In the genomic region with DNA sequence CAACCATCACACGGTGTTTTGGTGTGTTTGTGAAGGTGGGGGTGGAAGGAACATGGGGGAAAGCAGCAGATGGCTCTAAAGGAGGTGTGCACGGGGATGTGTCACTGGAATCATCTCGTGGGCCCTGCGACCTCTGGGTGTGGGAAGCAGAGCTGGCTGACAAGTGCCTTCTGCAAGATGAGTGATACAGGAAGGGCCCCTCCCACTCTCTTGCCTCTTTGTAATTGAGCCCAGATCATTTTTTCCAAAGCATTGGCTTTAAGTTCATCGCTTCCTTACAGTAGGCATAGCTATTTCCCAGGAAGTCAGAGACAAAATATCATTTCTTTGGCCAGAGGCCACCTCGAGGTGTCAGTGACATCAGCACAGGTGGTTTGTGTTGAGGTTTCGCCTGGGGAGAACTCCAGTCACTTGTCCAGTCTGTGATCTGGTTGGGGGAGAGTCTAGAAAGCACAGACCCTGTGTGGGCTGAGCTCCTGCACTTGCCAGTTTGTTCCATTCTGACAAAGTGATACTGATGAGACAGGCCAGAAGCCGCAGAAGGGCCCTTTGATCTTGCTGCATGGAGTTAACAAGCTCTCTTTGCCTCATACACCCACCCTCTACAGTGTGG, we compare ENCODE assay signal across 10 cellular contexts. TPM values are rescaled to one million over a fixed set of nuclear protein-coding genes. Genes with fewer than 3 reads are reported as not detected.
DNase-seq lines count a peak whose midpoint lies in the region; ATAC-seq and TF ChIP-seq lines count a peak whose summit lies in the region.
"Had no signal": no experiment of that assay in that cellular context is flagged by ENCODE, and none has a peak within 500 bp of the region (broad histone marks: within the 10 kb centered on the region; RNA-seq: fewer than 3 reads in every experiment).

No MANE protein-coding gene starts in this region.

- no peaks in the 10 kb centered on the region for H3K27me3 Mint-ChIP-seq in nephron progenitor cell (ENCODE audit: low read depth, poor library complexity)

- peak; percentile 86 to 89 for ATAC-seq in right cardiac atrium
- no peak for ATAC-seq in Right ventricle myocardium inferior
- peak; percentile 93 to 94 for ATAC-seq in activated naive CD4-positive, alpha-beta T cell treated with anti-CD3 and anti-CD28 coated beads, Interleukin-2, amount 50 U/mL, for 72 hours
- no peak for ATAC-seq in HG02938 (IDR thresholded peaks at IDR 0.05; ENCODE audit: unreplicated experiment)

- H3K27me3 ChIP-seq in right cardiac atrium (ENCODE audit: control insufficient read depth, insufficient read depth) = no peaks in the 10 kb centered on the region
- H3K27me3 ChIP-seq: esophagus muscularis mucosa had no signal

- DNase-seq in right cardiac atrium (peak in 1 of 3 donors; percentile 65), Right ventricle myocardium inferior (ENCODE audit: missing footprints) (no peak), nephron progenitor cell (no peak), epidermal melanocyte (ENCODE audit: insufficient read length, low spot score) (no peak), cerebellar cortex (ENCODE audit: low spot score) (no peak), NCI-H1417 (lab: John Stamatoyannopoulos, UW) (no peak)
- peak; percentile 68 to 89 for DNase-seq in activated naive CD4-positive, alpha-beta T cell treated with anti-CD3 and anti-CD28 coated beads, Interleukin-2, amount 50 U/mL, for 72 hours (ENCODE audit: low spot score in 2 of 2)
- DNase-seq: AML-193 had no signal

- no peaks in the 10 kb centered on the region for H3K9me3 Mint-ChIP-seq in activated naive CD4-positive, alpha-beta T cell treated with anti-CD3 and anti-CD28 coated beads, Interleukin-2, amount 50 U/mL, for 72 hours
- H3K9me3 Mint-ChIP-seq in nephron progenitor cell = no peaks in the 10 kb centered on the region

- H3K4me3 Mint-ChIP-seq in nephron progenitor cell = no peak overlapping the region

- no peak for TF ChIP-seq CTCF in nephron progenitor cell (IDR thresholded peaks at IDR 0.05)

- peaks cover 20 to 39% of the 10 kb centered on the region in 2 donors for H3K36me3 Mint-ChIP-seq in activated naive CD4-positive, alpha-beta T cell treated with anti-CD3 and anti-CD28 coated beads, Interleukin-2, amount 50 U/mL, for 72 hours
- peaks cover 71% of the 10 kb centered on the region for H3K36me3 Mint-ChIP-seq in nephron progenitor cell (ENCODE audit: low read depth)

- peak overlapping the region; percentile 87 to 95 for H3K27ac Mint-ChIP-seq in activated naive CD4-positive, alpha-beta T cell treated with anti-CD3 and anti-CD28 coated beads, Interleukin-2, amount 50 U/mL, for 72 hours
- peak overlapping the region; percentile 30 for H3K27ac Mint-ChIP-seq in nephron progenitor cell

- H3K9me3 ChIP-seq in right cardiac atrium (ENCODE audit: control insufficient read depth, low read length) = no peaks in the 10 kb centered on the region
- H3K9me3 ChIP-seq: esophagus muscularis mucosa had no signal

- H3K4me1 Mint-ChIP-seq in nephron progenitor cell = peaks cover 16% of the 10 kb centered on the region

- WGBS in right cardiac atrium = 39% methylated on average over 8 of the region's 8 CpGs

- no peak overlapping the region for H3K4me3 ChIP-seq in right cardiac atrium (ENCODE audit: low read length)
- H3K4me3 ChIP-seq: esophagus muscularis mucosa had no signal

- intact Hi-C loops in right cardiac atrium (cut with DNase I) = no loop called here
- intact Hi-C loops in Right ventricle myocardium inferior (cut with DNase I) = no loop called here

- peaks cover 2% of the 10 kb centered on the region for H3K4me1 ChIP-seq in right cardiac atrium (ENCODE audit: control insufficient read depth, insufficient read depth, low read length)

- no peak overlapping the region for H3K27ac ChIP-seq in right cardiac atrium (ENCODE audit: low read length)

RNA-seq across cellular contexts. Expression of a gene that starts 20.6 kb away (rescaled TPM):
- total RNA-seq in right cardiac atrium (10 to 100 TPM; 19.8 to 30.4 (median 22.4) TPM), Right ventricle myocardium inferior (16.5 TPM)
- 7.0 TPM for polyA plus RNA-seq in right cardiac atrium
- 10 to 100 TPM; 12.7 to 21.2 TPM for total RNA-seq in activated naive CD4-positive, alpha-beta T cell treated with anti-CD3 and anti-CD28 coated beads, Interleukin-2, amount 50 U/mL, for 72 hours

RNA-seq across cellular contexts. Expression of a gene that starts 33.9 kb away (rescaled TPM):
- total RNA-seq in right cardiac atrium = 10 to 100 TPM; 21.3 to 35.1 (median 28.2) TPM
- polyA plus RNA-seq in right cardiac atrium = 13.4 TPM
- 26.6 TPM for total RNA-seq in Right ventricle myocardium inferior
- 10 to 100 TPM; 56.0 to 86.7 TPM for total RNA-seq in activated naive CD4-positive, alpha-beta T cell treated with anti-CD3 and anti-CD28 coated beads, Interleukin-2, amount 50 U/mL, for 72 hours

RNA-seq across cellular contexts. Expression of a gene that starts 33.9 kb away (rescaled TPM):
- total RNA-seq in right cardiac atrium (10 to 100 TPM; 48.5 to 60.3 (median 54.1) TPM), Right ventricle myocardium inferior (58.3 TPM)
- polyA plus RNA-seq in right cardiac atrium = 29.6 TPM
- 100 to 1,000 TPM in 1 of 2 donors, 10 to 100 TPM in 1; 94.6 to 135 TPM for total RNA-seq in activated naive CD4-positive, alpha-beta T cell treated with anti-CD3 and anti-CD28 coated beads, Interleukin-2, amount 50 U/mL, for 72 hours

Comparison
In these comparisons a context has a peak if more than half of its experiments do, and no peak if none do; other contexts are left out.
1. ATAC-seq: peak in right cardiac atrium (2 of 2) and activated naive CD4-positive, alpha-beta T cell treated with anti-CD3 and anti-CD28 coated beads, Interleukin-2, amount 50 U/mL, for 72 hours (2 of 2); none in Right ventricle myocardium inferior (single experiment) and HG02938 (single experiment).
2. DNase-seq: peak in activated naive CD4-positive, alpha-beta T cell treated with anti-CD3 and anti-CD28 coated beads, Interleukin-2, amount 50 U/mL, for 72 hours (2 of 2); none in Right ventricle myocardium inferior (single experiment), nephron progenitor cell (single experiment), epidermal melanocyte (single experiment), cerebellar cortex (single experiment) and NCI-H1417 (0 of 3).